Comparison of ENCODE assay signal across 8 cellular contexts in the genomic region with DNA sequence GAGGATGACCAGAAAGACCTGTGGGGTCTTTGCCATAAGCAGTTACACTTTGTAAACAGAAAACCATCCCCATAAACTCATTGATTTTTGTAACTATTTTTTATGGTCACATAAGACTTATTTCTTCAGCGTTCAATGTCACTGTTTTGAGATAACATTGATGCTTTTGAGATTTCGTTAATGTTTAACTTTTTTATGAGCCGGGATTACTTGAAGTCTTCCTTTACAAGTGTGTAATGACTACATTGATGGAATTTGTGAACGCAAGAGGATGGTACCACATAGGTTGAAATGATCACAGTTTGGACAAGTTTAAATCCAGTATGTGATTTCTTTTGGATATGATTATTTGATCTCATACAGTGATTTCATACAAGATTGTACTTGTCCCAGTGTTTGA. TPM values are rescaled to one million over a fixed set of nuclear protein-coding genes. Genes with fewer than 3 reads are reported as not detected.
DNase-seq lines count a peak whose midpoint lies in the region; ATAC-seq and TF ChIP-seq lines count a peak whose summit lies in the region.

No MANE protein-coding gene starts in this region.

- peaks cover 32% of the 10 kb centered on the region for H3K36me3 Mint-ChIP-seq in activated naive CD4-positive, alpha-beta T cell treated with anti-CD3 and anti-CD28 coated beads, Interleukin-2, amount 10 ng/mL, durations not matched to agents 7 days and 5 days
- H3K36me3 Mint-ChIP-seq in activated naive CD8-positive, alpha-beta T cell treated with anti-CD3 and anti-CD28 coated beads, Interleukin-2, amount 50 U/mL, for 24 hours (ENCODE audit: low read depth) = peaks cover 19% of the 10 kb centered on the region

- TF ChIP-seq POLR2A in right lobe of liver (IDR thresholded peaks at IDR 0.05) = no peak
- no peak for TF ChIP-seq POLR2A in tibial nerve (IDR thresholded peaks at IDR 0.05)

- H3K4me3 Mint-ChIP-seq in activated naive CD4-positive, alpha-beta T cell treated with anti-CD3 and anti-CD28 coated beads, Interleukin-2, amount 10 ng/mL, durations not matched to agents 7 days and 5 days = peak overlapping the region; percentile 91
- H3K4me3 Mint-ChIP-seq in activated naive CD8-positive, alpha-beta T cell treated with anti-CD3 and anti-CD28 coated beads, Interleukin-2, amount 50 U/mL, for 24 hours = peak overlapping the region; percentile 81

- ATAC-seq in activated naive CD8-positive, alpha-beta T cell treated with anti-CD3 and anti-CD28 coated beads, Interleukin-2, amount 50 U/mL, for 24 hours = no peak
- ATAC-seq in right lobe of liver (no peak), HG03457 (IDR thresholded peaks at IDR 0.05; ENCODE audit: unreplicated experiment) (no peak), HG03460 (IDR thresholded peaks at IDR 0.05; ENCODE audit: unreplicated experiment) (no peak), HG03521 (IDR thresholded peaks at IDR 0.05; ENCODE audit: unreplicated experiment) (no peak)

- H3K27ac ChIP-seq in right lobe of liver (no peak overlapping the region), tibial nerve (peak overlapping the region in 1 of 4 donors; percentile 98)

- H3K4me3 ChIP-seq in right lobe of liver (peak overlapping the region in 2 of 3 donors; percentile 84 to 97), tibial nerve (peak overlapping the region; percentile 65 to 92 (median 79))

- no peak for TF ChIP-seq EP300 in tibial nerve (IDR thresholded peaks at IDR 0.05)

- H3K36me3 ChIP-seq in right lobe of liver (no peaks in the 10 kb centered on the region), tibial nerve (no peaks in the 10 kb centered on the region)

- no peaks in the 10 kb centered on the region for H3K27me3 Mint-ChIP-seq in activated naive CD4-positive, alpha-beta T cell treated with anti-CD3 and anti-CD28 coated beads, Interleukin-2, amount 10 ng/mL, durations not matched to agents 7 days and 5 days
- no peaks in the 10 kb centered on the region for H3K27me3 Mint-ChIP-seq in activated naive CD8-positive, alpha-beta T cell treated with anti-CD3 and anti-CD28 coated beads, Interleukin-2, amount 50 U/mL, for 24 hours

- H3K27ac Mint-ChIP-seq in activated naive CD4-positive, alpha-beta T cell treated with anti-CD3 and anti-CD28 coated beads, Interleukin-2, amount 10 ng/mL, durations not matched to agents 7 days and 5 days = no peak overlapping the region
- no peak overlapping the region for H3K27ac Mint-ChIP-seq in activated naive CD8-positive, alpha-beta T cell treated with anti-CD3 and anti-CD28 coated beads, Interleukin-2, amount 50 U/mL, for 24 hours

- 34% methylated on average over 4 of the region's 4 CpGs for WGBS in right lobe of liver (ENCODE audit: insufficient coverage, low coverage, low lambda C conversion rate, missing lambda C conversion rate)
- 53 to 61% methylated on average over 4 of the region's 4 CpGs for WGBS in tibial nerve, 2 donors

- no peaks in the 10 kb centered on the region for H3K9me3 Mint-ChIP-seq in activated naive CD4-positive, alpha-beta T cell treated with anti-CD3 and anti-CD28 coated beads, Interleukin-2, amount 10 ng/mL, durations not matched to agents 7 days and 5 days
- no peaks in the 10 kb centered on the region for H3K9me3 Mint-ChIP-seq in activated naive CD8-positive, alpha-beta T cell treated with anti-CD3 and anti-CD28 coated beads, Interleukin-2, amount 50 U/mL, for 24 hours

- H3K9me3 ChIP-seq in right lobe of liver (no peaks in the 10 kb centered on the region), tibial nerve (no peaks in the 10 kb centered on the region)

- no peak for DNase-seq in activated naive CD4-positive, alpha-beta T cell treated with anti-CD3 and anti-CD28 coated beads, Interleukin-2, amount 10 ng/mL, durations not matched to agents 7 days and 5 days
- no peak for DNase-seq in activated naive CD4-positive, alpha-beta T cell (lab: John Stamatoyannopoulos, UW)
- no peak for DNase-seq in activated naive CD8-positive, alpha-beta T cell treated with anti-CD3 and anti-CD28 coated beads, Interleukin-2, amount 50 U/mL, for 24 hours
- no peak for DNase-seq in right lobe of liver
- DNase-seq in tibial nerve (ENCODE audit: low spot score in 2 of 2) = no peak

- H3K4me1 ChIP-seq in right lobe of liver = peaks cover 0 to 11% (median 0%) of the 10 kb centered on the region in 4 donors
- H3K4me1 ChIP-seq in tibial nerve = peaks cover 0 to 35% (median 6%) of the 10 kb centered on the region in 4 donors

- intact Hi-C loops in right lobe of liver (cut with DNase I) = no loop called here

- no peaks in the 10 kb centered on the region for H3K27me3 ChIP-seq in right lobe of liver
- H3K27me3 ChIP-seq in tibial nerve = no peaks in the 10 kb centered on the region

- peaks cover 52% of the 10 kb centered on the region for H3K4me1 Mint-ChIP-seq in activated naive CD4-positive, alpha-beta T cell treated with anti-CD3 and anti-CD28 coated beads, Interleukin-2, amount 10 ng/mL, durations not matched to agents 7 days and 5 days
- H3K4me1 Mint-ChIP-seq in activated naive CD8-positive, alpha-beta T cell treated with anti-CD3 and anti-CD28 coated beads, Interleukin-2, amount 50 U/mL, for 24 hours = peaks cover 49% of the 10 kb centered on the region

- CTCF ChIA-PET in activated naive CD4-positive, alpha-beta T cell treated with anti-CD3 and anti-CD28 coated beads, Interleukin-2, amount 10 ng/mL, durations not matched to agents 7 days and 5 days (lab: Charles Lee) = interaction anchor here (1.5 kb wide), 1 partner anchor 207 kb away, joined by 4 read pairs; no protein-coding TSS in a partner anchor

- TF ChIP-seq CTCF in right lobe of liver (IDR thresholded peaks at IDR 0.05) = no peak
- TF ChIP-seq CTCF in tibial nerve (IDR thresholded peaks at IDR 0.05) = no peak

RNA-seq across cellular contexts. Expression of gene SLC12A2, which starts 1.8 kb away (rescaled TPM):
- total RNA-seq in right lobe of liver = 1 to 10 TPM; 3.1 to 9.8 (median 8.1) TPM
- 10 to 100 TPM; 49.8 to 93.1 (median 85.3) TPM for total RNA-seq in tibial nerve

Comparison
In these comparisons a context has a peak if more than half of its experiments do, and no peak if none do; other contexts are left out.
1. RNA of gene SLC12A2, which starts 1.8 kb away (total RNA-seq): 49.8 to 93.1 TPM in tibial nerve; 3.1 to 9.8 TPM in right lobe of liver; every median in the first group is over 4 times any median in the second.